ENCODE assay signal across 1 cellular context in genomic region chr7:39732837-39733804, GRCh38.
TF ChIP-seq lines count a peak whose summit lies in the region.

No MANE protein-coding gene starts in this region.

TF ChIP-seq in HepG2, 621 proteins besides CTCF, POLR2A, EP300 and RAD21 (continued from another document and continues in another):
- no peak for TF ChIP-seq ZBTB2 (CRISPR knock-in tag; IDR thresholded peaks at IDR 0.05; ENCODE audit: low read depth)
- TF ChIP-seq ZSCAN9 (CRISPR knock-in tag; IDR thresholded peaks at IDR 0.05; ENCODE audit: borderline replicate concordance), result no peak
- no peak for TF ChIP-seq HOMEZ (CRISPR knock-in tag; IDR thresholded peaks at IDR 0.05; ENCODE audit: low read depth)
- no peak for TF ChIP-seq ZNF567 (CRISPR knock-in tag; IDR thresholded peaks at IDR 0.05; ENCODE audit: borderline replicate concordance)
- no peak for TF ChIP-seq ZNF264 (CRISPR knock-in tag; IDR thresholded peaks at IDR 0.05)
- TF ChIP-seq ZNF709 (CRISPR knock-in tag; IDR thresholded peaks at IDR 0.05), result no peak
- TF ChIP-seq PAX8 (CRISPR knock-in tag; IDR thresholded peaks at IDR 0.05; ENCODE audit: borderline replicate concordance), result no peak
- no peak for TF ChIP-seq REST (IDR thresholded peaks at IDR 0.05; ENCODE audit: borderline replicate concordance in 1 of 2, low read depth in 1 of 2, low read length in 2 of 2)
- no peak for TF ChIP-seq KAT2B (IDR thresholded peaks at IDR 0.05; ENCODE audit: borderline replicate concordance, low read depth, low read length)
- TF ChIP-seq MAFF (IDR thresholded peaks at IDR 0.05; ENCODE audit: low read depth, low read length), result no peak
- no peak for TF ChIP-seq ARNT (IDR thresholded peaks at IDR 0.05)
- no peak for TF ChIP-seq ELK4 (CRISPR knock-in tag; IDR thresholded peaks at IDR 0.05; ENCODE audit: borderline replicate concordance)
- TF ChIP-seq ZNF317 (CRISPR knock-in tag; IDR thresholded peaks at IDR 0.05), result 0 out of 2 replicates have a peak, but pooled peaks have one; percentile 10
- no peak for TF ChIP-seq ZNF580 (CRISPR knock-in tag; IDR thresholded peaks at IDR 0.05; ENCODE audit: borderline replicate concordance, low read depth)
- TF ChIP-seq HMGXB4 (CRISPR knock-in tag; IDR thresholded peaks at IDR 0.05; ENCODE audit: borderline replicate concordance in 1 of 2, low read depth in 1 of 2), result no peak
- no peak for TF ChIP-seq ZNF383 (CRISPR knock-in tag; IDR thresholded peaks at IDR 0.05; ENCODE audit: borderline replicate concordance)
- TF ChIP-seq ZBTB44 (CRISPR knock-in tag; IDR thresholded peaks at IDR 0.05), result no peak
- TF ChIP-seq ZFP36 (IDR thresholded peaks at IDR 0.05; ENCODE audit: borderline replicate concordance, low read depth, low read length, partially characterized antibody), result no peak
- no peak for TF ChIP-seq MZF1 (CRISPR knock-in tag; IDR thresholded peaks at IDR 0.05; ENCODE audit: borderline replicate concordance)
- no peak for TF ChIP-seq ZNF879 (CRISPR knock-in tag; IDR thresholded peaks at IDR 0.05)
- no peak for TF ChIP-seq ZNF773 (CRISPR knock-in tag; IDR thresholded peaks at IDR 0.05; ENCODE audit: borderline replicate concordance)
- no peak for TF ChIP-seq KDM4B (CRISPR knock-in tag; IDR thresholded peaks at IDR 0.05)
- peak; percentile 87 for TF ChIP-seq ELF1 (CRISPR knock-in tag; IDR thresholded peaks at IDR 0.05)
- 0 out of 2 replicates have a peak, but pooled peaks have one; percentile 24 for TF ChIP-seq TBX2 (CRISPR knock-in tag; IDR thresholded peaks at IDR 0.05; ENCODE audit: borderline replicate concordance)
- TF ChIP-seq NFAT5 (CRISPR knock-in tag; IDR thresholded peaks at IDR 0.05), result no peak
- TF ChIP-seq MBD4 (IDR thresholded peaks at IDR 0.05; ENCODE audit: borderline replicate concordance, low read length), result no peak
- no peak for TF ChIP-seq PREB (CRISPR knock-in tag; IDR thresholded peaks at IDR 0.05)
- TF ChIP-seq KMT2A (CRISPR knock-in tag; IDR thresholded peaks at IDR 0.05), result no peak
- TF ChIP-seq ZNF670 (CRISPR knock-in tag; IDR thresholded peaks at IDR 0.05; ENCODE audit: borderline replicate concordance), result no peak
- TF ChIP-seq ZNF878 (CRISPR knock-in tag; IDR thresholded peaks at IDR 0.05), result no peak
- TF ChIP-seq RFXAP (CRISPR knock-in tag; IDR thresholded peaks at IDR 0.05; ENCODE audit: borderline replicate concordance), result peak; percentile 100
- TF ChIP-seq ZGPAT (CRISPR knock-in tag; IDR thresholded peaks at IDR 0.05), result 0 out of 2 replicates have a peak, but pooled peaks have one; percentile 28
- 0 out of 2 replicates have a peak, but pooled peaks have one; percentile 28 for TF ChIP-seq POGZ (CRISPR knock-in tag; IDR thresholded peaks at IDR 0.05)
- TF ChIP-seq ZNF740 (CRISPR knock-in tag; IDR thresholded peaks at IDR 0.05), result no peak
